Comparison of ENCODE assay signal across 8 cellular contexts in the genomic region with DNA sequence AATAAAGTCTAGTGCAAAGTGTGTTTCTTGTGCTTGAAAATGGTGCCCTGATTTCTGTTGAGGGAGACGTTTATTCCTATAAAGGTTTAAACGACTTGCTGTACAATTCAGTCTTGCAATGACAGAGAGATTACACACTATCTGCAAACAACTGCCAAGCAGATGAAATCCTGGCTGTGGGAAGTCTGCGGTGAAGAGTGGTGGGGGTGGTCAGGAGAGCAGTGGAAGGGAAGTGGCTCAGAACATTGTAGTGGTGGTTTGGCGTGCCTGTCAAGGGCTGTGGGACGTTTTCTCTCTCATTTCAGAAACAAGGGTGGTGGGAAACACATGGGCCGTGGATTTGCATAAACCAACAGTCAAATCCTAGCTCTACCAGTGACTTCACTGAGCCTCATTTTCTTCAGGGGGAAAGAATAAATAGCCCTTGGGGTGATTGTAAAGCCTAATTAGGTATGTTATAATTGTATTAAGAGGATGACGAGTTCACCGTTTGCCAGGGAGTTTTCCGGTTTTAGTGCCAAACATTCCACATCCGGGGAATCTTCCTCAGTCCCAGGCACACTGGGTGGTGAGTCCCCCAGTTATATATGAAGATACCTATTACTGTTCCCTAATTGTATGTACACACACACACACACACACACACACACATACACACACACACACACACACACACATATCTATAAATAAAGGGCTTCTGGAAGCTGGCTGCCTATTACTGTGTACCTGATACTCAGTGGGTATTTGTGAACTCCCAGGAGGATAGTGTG.
DNase-seq lines count a peak whose midpoint lies in the region; ATAC-seq, FAIRE-seq and TF ChIP-seq lines count a peak whose summit lies in the region.

No MANE protein-coding gene starts in this region.

- peak; percentile 69 to 75 for ATAC-seq in A549
- peak; percentile 63 for ATAC-seq in HG02884 (IDR thresholded peaks at IDR 0.05; ENCODE audit: unreplicated experiment)

- no peaks in the 10 kb centered on the region for H3K9me3 ChIP-seq in A549
- H3K9me3 ChIP-seq in sigmoid colon: no peaks in the 10 kb centered on the region

- peak; percentile 6 to 37; a peak in 1 of 5 replicates for TF ChIP-seq RAD21 in A549 (conservative IDR thresholded peaks at IDR 0.05 in 1 of 2, IDR thresholded peaks at IDR 0.05 in 1 of 2)

- TF ChIP-seq POLR2A in A549 (IDR thresholded peaks at IDR 0.05; ENCODE audit: low read length) (no peak), sigmoid colon (IDR thresholded peaks at IDR 0.05) (no peak)

- TF ChIP-seq EP300 in A549 (IDR thresholded peaks at IDR 0.05) (peak in 1 of 2 experiments; percentile 36; a peak in 2 of 5 replicates), sigmoid colon (IDR thresholded peaks at IDR 0.05) (no peak)

- DNase-seq in A549 (ENCODE audit: low read depth in 1 of 2, low spot score in 1 of 2) (peak; percentile 71 to 88), GM18507 (ENCODE audit: extremely low spot score, insufficient read length, low read depth) (no peak), NCI-H748 (lab: John Stamatoyannopoulos, UW; ENCODE audit: unreplicated experiment) (peak; percentile 59), fibroblast of villous mesenchyme (ENCODE audit: low read depth) (peak; percentile 97), sigmoid colon (peak; percentile 82)
- peak; percentile 84 for DNase-seq in activated CD8-positive, alpha-beta memory T cell treated with anti-CD3 and anti-CD28 coated beads, Interleukin-2, amount 50 U/mL, for 48 hours
- DNase-seq in NK-92 treated with Interleukin-12 subunit alpha and Interleukin-12 subunit beta, amount 100 ng/mL, for 24 hours (lab: John Stamatoyannopoulos, UW): no peak

- no peaks in the 10 kb centered on the region for H3K36me3 ChIP-seq in sigmoid colon

- peak overlapping the region; percentile 93 to 97 for H3K27ac ChIP-seq in A549
- peak overlapping the region; percentile 48 to 70 (median 66) for H3K27ac ChIP-seq in sigmoid colon

- WGBS in A549 (ENCODE audit: missing lambda C conversion rate): under 1% methylated on average over 10 of the region's 10 CpGs
- WGBS in sigmoid colon, 2 donors: 7 to 8% methylated on average over 10 of the region's 10 CpGs

- intact Hi-C loops in sigmoid colon (cut with DNase I): no loop called here

- FAIRE-seq in A549 (lab: Jason Lieb, UNC) (no peak), GM18507 (lab: Jason Lieb, UNC) (peak; percentile 98)

- no peak for TF ChIP-seq CTCF in A549 (IDR thresholded peaks at IDR 0.05)
- no peak for TF ChIP-seq CTCF in fibroblast of villous mesenchyme (IDR thresholded peaks at IDR 0.05; ENCODE audit: insufficient read depth, low read depth, low read length)
- TF ChIP-seq CTCF in sigmoid colon (IDR thresholded peaks at IDR 0.05): no peak

- H3K4me1 ChIP-seq in A549 (peaks cover 93% of the 10 kb centered on the region), sigmoid colon (peaks cover 0 to 63% (median 57%) of the 10 kb centered on the region in 4 donors)

- CTCF ChIA-PET in A549 (lab: Yijun Ruan, JAX): interaction anchor here (0.6 to 2.1 kb wide), 6 partner anchors 11 to 124 kb away, joined by 3 to 14 read pairs (median 4); no protein-coding TSS in a partner anchor

- H3K4me3 ChIP-seq in A549 (peak overlapping the region; percentile 20; the same call in 2 of the 3 replicates), fibroblast of villous mesenchyme (ENCODE audit: low read depth, low read length) (peak overlapping the region; percentile 31), sigmoid colon (no peak overlapping the region)

- peak overlapping the region; percentile 86 for H3K4me2 ChIP-seq in A549

- H3K27me3 ChIP-seq in sigmoid colon: no peaks in the 10 kb centered on the region

- POLR2A ChIA-PET in A549 (lab: Yijun Ruan, JAX): interaction anchor here (1.3 to 3.4 kb wide), 4 partner anchors 12 to 63 kb away, joined by 3 to 52 read pairs (median 11); no protein-coding TSS in a partner anchor

TF ChIP-seq in A549, 52 proteins besides CTCF, POLR2A, EP300 and RAD21:
- peak; percentile 63; the same call in 1 of the 2 replicates for TF ChIP-seq HOXA7 (CRISPR knock-in tag; IDR thresholded peaks at IDR 0.05)
- TF ChIP-seq, protein P1, sequence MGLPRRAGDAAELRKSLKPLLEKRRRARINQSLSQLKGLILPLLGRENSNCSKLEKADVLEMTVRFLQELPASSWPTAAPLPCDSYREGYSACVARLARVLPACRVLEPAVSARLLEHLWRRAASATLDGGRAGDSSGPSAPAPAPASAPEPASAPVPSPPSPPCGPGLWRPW (IDR thresholded peaks at IDR 0.05): no peak
- no peak for TF ChIP-seq NPAS2 (CRISPR knock-in tag; IDR thresholded peaks at IDR 0.05; ENCODE audit: borderline replicate concordance)
- no peak for TF ChIP-seq RCOR1 (IDR thresholded peaks at IDR 0.05; ENCODE audit: low read depth, low read length)
- TF ChIP-seq FOSB (CRISPR knock-in tag; IDR thresholded peaks at IDR 0.05): no peak
- TF ChIP-seq JUN (IDR thresholded peaks at IDR 0.05): peak; percentile 20 to 77; a peak in 2 of 5 replicates
- no peak for TF ChIP-seq RFX5 (IDR thresholded peaks at IDR 0.05)
- TF ChIP-seq EHMT2 (IDR thresholded peaks at IDR 0.05; ENCODE audit: low read depth): no peak
- TF ChIP-seq ZSCAN20 (CRISPR knock-in tag; IDR thresholded peaks at IDR 0.05): no peak
- TF ChIP-seq ZNF302 (CRISPR knock-in tag; IDR thresholded peaks at IDR 0.05): no peak
- TF ChIP-seq, protein P2, sequence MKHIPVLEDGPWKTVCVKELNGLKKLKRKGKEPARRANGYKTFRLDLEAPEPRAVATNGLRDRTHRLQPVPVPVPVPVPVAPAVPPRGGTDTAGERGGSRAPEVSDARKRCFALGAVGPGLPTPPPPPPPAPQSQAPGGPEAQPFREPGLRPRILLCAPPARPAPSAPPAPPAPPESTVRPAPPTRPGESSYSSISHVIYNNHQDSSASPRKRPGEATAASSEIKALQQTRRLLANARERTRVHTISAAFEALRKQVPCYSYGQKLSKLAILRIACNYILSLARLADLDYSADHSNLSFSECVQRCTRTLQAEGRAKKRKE (CRISPR knock-in tag; IDR thresholded peaks at IDR 0.05; ENCODE audit: low read depth): no peak
- TF ChIP-seq PHF8 (IDR thresholded peaks at IDR 0.05; ENCODE audit: borderline replicate concordance, low read depth): no peak
- no peak for TF ChIP-seq RNF2 (IDR thresholded peaks at IDR 0.05; ENCODE audit: borderline replicate concordance, low read depth)
- peak; percentile 65; the same call in 1 of the 2 replicates for TF ChIP-seq GATA3 (IDR thresholded peaks at IDR 0.05; ENCODE audit: borderline replicate concordance)
- TF ChIP-seq SMC3 (IDR thresholded peaks at IDR 0.05): peak; percentile 36; the same call in 2 of the 3 replicates
- TF ChIP-seq CBX2 (IDR thresholded peaks at IDR 0.05; ENCODE audit: borderline replicate concordance, low read depth): no peak
- TF ChIP-seq, protein P3, sequence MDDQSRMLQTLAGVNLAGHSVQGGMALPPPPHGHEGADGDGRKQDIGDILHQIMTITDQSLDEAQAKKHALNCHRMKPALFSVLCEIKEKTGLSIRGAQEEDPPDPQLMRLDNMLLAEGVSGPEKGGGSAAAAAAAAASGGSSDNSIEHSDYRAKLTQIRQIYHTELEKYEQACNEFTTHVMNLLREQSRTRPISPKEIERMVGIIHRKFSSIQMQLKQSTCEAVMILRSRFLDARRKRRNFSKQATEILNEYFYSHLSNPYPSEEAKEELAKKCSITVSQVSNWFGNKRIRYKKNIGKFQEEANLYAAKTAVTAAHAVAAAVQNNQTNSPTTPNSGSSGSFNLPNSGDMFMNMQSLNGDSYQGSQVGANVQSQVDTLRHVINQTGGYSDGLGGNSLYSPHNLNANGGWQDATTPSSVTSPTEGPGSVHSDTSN (IDR thresholded peaks at IDR 0.05): peak; percentile 75; the same call in 1 of the 2 replicates
- no peak for TF ChIP-seq TFCP2L1 (CRISPR knock-in tag; IDR thresholded peaks at IDR 0.05)
- TF ChIP-seq CHD4 (IDR thresholded peaks at IDR 0.05; ENCODE audit: borderline replicate concordance): no peak
- peak in 1 of 2 experiments; percentile 79; a peak in 2 of 4 replicates for TF ChIP-seq CEBPB (IDR thresholded peaks at IDR 0.05)
- TF ChIP-seq, protein P4, sequence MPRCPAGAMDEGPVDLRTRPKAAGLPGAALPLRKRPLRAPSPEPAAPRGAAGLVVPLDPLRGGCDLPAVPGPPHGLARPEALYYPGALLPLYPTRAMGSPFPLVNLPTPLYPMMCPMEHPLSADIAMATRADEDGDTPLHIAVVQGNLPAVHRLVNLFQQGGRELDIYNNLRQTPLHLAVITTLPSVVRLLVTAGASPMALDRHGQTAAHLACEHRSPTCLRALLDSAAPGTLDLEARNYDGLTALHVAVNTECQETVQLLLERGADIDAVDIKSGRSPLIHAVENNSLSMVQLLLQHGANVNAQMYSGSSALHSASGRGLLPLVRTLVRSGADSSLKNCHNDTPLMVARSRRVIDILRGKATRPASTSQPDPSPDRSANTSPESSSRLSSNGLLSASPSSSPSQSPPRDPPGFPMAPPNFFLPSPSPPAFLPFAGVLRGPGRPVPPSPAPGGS (IDR thresholded peaks at IDR 0.05): 0 out of 3 replicates have a peak, but pooled peaks have one; percentile 24
- 0 out of 2 replicates have a peak, but pooled peaks have one; percentile 57 for TF ChIP-seq HOXB5 (CRISPR knock-in tag; IDR thresholded peaks at IDR 0.05)
- TF ChIP-seq, protein P5, sequence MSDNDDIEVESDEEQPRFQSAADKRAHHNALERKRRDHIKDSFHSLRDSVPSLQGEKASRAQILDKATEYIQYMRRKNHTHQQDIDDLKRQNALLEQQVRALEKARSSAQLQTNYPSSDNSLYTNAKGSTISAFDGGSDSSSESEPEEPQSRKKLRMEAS (IDR thresholded peaks at IDR 0.05): peak; percentile 71

Comparison
In these comparisons a context has a peak if more than half of its experiments do, and no peak if none do; other contexts are left out.
1. DNase-seq: peak in A549 (2 of 2), NCI-H748 (single experiment), activated CD8-positive, alpha-beta memory T cell treated with anti-CD3 and anti-CD28 coated beads, Interleukin-2, amount 50 U/mL, for 48 hours (single experiment), fibroblast of villous mesenchyme (single experiment) and sigmoid colon (single experiment); none in GM18507 (single experiment) and NK-92 treated with Interleukin-12 subunit alpha and Interleukin-12 subunit beta, amount 100 ng/mL, for 24 hours (single experiment).
2. H3K4me3 ChIP-seq: peak in A549 (single experiment) and fibroblast of villous mesenchyme (single experiment); none in sigmoid colon (0 of 4).